Comparison of ENCODE assay signal across 9 cellular contexts in the genomic region with DNA sequence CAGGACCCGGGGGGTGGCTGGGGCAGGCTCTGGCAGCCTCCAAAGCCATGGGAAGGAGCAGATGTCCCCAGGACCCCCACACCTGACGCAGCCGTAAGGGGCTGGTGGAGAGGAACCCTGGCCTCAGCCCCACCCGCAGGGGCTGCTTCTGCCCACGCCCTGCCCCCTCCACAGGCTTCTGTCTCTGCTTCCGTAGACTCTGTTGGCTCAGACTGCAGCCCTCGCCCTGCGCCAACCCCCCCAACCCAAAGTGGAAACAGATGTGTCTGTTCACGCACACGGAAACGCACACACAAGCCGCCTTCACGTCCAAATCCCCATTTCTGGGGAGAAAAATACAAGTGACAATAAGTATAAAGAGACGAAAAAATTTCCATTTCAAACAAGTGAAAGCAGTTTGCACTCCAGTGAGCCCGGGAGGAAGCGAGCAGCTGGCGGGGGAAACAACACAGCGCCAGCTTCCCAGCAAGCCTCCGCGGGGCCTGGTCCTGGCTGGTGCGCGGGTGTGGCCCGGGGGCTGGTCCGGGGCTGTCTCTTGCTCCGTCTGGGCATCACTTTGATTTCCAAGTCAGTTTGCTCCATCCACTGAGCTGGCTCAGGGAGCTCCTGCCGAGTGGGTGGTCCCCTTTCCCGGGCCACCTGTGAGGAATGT. TPM values are rescaled to one million over a fixed set of nuclear protein-coding genes. Genes with fewer than 3 reads are reported as not detected.
DNase-seq lines count a peak whose midpoint lies in the region; ATAC-seq lines count a peak whose summit lies in the region.
"Had no signal": no experiment of that assay in that cellular context is flagged by ENCODE, and none has a peak within 500 bp of the region (broad histone marks: within the 10 kb centered on the region; RNA-seq: fewer than 3 reads in every experiment).

No MANE protein-coding gene starts in this region.

- ATAC-seq in sciatic nerve (peak; percentile 67), GM18520 (IDR thresholded peaks at IDR 0.05; ENCODE audit: unreplicated experiment) (no peak), HG03280 (IDR thresholded peaks at IDR 0.05; ENCODE audit: unreplicated experiment) (no peak)
- no peak for ATAC-seq in activated CD4-positive, CD25-positive, alpha-beta regulatory T cell treated with anti-CD3 and anti-CD28 coated beads, Interleukin-2, amount 50 U/mL, for 24 hours

- H3K4me3 ChIP-seq in SJCRH30, result peak overlapping the region; percentile 17

- peaks cover 39% of the 10 kb centered on the region for H3K27me3 ChIP-seq in SJCRH30

- intact Hi-C loops in head of caudate nucleus (cut with DNase I), result no loop called here
- intact Hi-C loops in sciatic nerve (cut with DNase I), result no loop called here

- H3K9me3 ChIP-seq in SJCRH30 (replicated peaks), result no peaks in the 10 kb centered on the region

- no peaks in the 10 kb centered on the region for H3K4me1 ChIP-seq in SJCRH30

- DNase-seq in CD1c-positive myeloid dendritic cell (ENCODE audit: extremely low spot score), result peak; percentile 38
- DNase-seq in SJCRH30, result peak; percentile 46 to 49
- peak in 22 of 42 donors; percentile 23 to 60 (median 41) for DNase-seq in head of caudate nucleus
- DNase-seq in sciatic nerve (ENCODE audit: low spot score), result no peak
- no peak for DNase-seq in COLO668 (lab: John Stamatoyannopoulos, UW; ENCODE audit: unreplicated experiment)
- DNase-seq: NCI-H526 treated with DMSO at 0.1 percent for 48 hours had no signal

- no peaks in the 10 kb centered on the region for H3K36me3 ChIP-seq in SJCRH30

- H3K27ac ChIP-seq in SJCRH30, result no peak overlapping the region

RNA-seq across cellular contexts. Expression of a gene that starts 32.6 kb away (rescaled TPM):
- total RNA-seq in SJCRH30 (2014; rRNA removed; shearing (Covaris generic)), result 37.0 and 39.1 TPM in 2 replicates
- total RNA-seq in sciatic nerve, result 78.1 TPM

Comparison
In these comparisons a context has a peak if more than half of its experiments do, and no peak if none do; other contexts are left out.
1. DNase-seq: peak in CD1c-positive myeloid dendritic cell (single experiment), SJCRH30 (2 of 2) and head of caudate nucleus (22 of 42); none in sciatic nerve (single experiment) and COLO668 (single experiment).